Comparison of ENCODE assay signal across 1 cellular context in the genomic region with DNA sequence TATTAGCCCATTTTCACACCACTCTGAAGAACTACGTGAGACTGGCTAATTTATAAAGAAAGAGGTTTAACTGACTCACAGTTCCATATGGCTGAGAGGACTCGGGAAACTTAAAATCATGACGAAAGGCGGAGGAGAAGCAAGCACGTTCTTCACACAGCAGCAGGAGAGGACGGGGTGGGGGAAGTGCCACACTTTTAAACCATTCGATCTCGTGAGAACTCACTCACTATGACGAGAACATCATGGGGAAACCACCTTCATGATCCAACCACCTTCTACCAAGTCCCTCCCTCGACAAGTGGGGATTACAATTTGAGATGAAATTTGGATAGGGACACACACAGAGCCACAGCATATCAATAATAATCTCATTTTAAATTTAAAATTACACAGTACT.
TF ChIP-seq lines count a peak whose summit lies in the region.

No MANE protein-coding gene starts in this region.

TF ChIP-seq in GM23338, 12 proteins besides CTCF, POLR2A, EP300 and RAD21 (continued from another document):
- TF ChIP-seq, protein P1, sequence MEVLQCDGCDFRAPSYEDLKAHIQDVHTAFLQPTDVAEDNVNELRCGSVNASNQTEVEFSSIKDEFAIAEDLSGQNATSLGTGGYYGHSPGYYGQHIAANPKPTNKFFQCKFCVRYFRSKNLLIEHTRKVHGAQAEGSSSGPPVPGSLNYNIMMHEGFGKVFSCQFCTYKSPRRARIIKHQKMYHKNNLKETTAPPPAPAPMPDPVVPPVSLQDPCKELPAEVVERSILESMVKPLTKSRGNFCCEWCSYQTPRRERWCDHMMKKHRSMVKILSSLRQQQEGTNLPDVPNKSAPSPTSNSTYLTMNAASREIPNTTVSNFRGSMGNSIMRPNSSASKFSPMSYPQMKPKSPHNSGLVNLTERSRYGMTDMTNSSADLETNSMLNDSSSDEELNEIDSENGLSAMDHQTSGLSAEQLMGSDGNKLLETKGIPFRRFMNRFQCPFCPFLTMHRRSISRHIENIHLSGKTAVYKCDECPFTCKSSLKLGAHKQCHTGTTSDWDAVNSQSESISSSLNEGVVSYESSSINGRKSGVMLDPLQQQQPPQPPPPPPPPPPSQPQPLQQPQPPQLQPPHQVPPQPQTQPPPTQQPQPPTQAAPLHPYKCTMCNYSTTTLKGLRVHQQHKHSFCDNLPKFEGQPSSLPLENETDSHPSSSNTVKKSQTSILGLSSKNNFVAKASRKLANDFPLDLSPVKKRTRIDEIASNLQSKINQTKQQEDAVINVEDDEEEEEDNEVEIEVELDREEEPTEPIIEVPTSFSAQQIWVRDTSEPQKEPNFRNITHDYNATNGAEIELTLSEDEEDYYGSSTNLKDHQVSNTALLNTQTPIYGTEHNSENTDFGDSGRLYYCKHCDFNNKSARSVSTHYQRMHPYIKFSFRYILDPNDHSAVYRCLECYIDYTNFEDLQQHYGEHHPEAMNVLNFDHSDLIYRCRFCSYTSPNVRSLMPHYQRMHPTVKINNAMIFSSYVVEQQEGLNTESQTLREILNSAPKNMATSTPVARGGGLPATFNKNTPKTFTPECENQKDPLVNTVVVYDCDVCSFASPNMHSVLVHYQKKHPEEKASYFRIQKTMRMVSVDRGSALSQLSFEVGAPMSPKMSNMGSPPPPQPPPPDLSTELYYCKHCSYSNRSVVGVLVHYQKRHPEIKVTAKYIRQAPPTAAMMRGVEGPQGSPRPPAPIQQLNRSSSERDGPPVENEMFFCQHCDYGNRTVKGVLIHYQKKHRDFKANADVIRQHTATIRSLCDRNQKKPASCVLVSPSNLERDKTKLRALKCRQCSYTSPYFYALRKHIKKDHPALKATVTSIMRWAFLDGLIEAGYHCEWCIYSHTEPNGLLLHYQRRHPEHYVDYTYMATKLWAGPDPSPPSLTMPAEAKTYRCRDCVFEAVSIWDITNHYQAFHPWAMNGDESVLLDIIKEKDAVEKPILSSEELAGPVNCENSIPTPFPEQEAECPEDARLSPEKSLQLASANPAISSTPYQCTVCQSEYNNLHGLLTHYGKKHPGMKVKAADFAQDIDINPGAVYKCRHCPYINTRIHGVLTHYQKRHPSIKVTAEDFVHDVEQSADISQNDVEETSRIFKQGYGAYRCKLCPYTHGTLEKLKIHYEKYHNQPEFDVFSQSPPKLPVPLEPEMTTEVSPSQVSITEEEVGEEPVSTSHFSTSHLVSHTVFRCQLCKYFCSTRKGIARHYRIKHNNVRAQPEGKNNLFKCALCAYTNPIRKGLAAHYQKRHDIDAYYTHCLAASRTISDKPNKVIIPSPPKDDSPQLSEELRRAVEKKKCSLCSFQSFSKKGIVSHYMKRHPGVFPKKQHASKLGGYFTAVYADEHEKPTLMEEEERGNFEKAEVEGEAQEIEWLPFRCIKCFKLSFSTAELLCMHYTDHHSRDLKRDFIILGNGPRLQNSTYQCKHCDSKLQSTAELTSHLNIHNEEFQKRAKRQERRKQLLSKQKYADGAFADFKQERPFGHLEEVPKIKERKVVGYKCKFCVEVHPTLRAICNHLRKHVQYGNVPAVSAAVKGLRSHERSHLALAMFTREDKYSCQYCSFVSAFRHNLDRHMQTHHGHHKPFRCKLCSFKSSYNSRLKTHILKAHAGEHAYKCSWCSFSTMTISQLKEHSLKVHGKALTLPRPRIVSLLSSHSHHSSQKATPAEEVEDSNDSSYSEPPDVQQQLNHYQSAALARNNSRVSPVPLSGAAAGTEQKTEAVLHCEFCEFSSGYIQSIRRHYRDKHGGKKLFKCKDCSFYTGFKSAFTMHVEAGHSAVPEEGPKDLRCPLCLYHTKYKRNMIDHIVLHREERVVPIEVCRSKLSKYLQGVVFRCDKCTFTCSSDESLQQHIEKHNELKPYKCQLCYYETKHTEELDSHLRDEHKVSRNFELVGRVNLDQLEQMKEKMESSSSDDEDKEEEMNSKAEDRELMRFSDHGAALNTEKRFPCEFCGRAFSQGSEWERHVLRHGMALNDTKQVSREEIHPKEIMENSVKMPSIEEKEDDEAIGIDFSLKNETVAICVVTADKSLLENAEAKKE (CRISPR knock-in tag; IDR thresholded peaks at IDR 0.05): no peak
- TF ChIP-seq, protein P2, sequence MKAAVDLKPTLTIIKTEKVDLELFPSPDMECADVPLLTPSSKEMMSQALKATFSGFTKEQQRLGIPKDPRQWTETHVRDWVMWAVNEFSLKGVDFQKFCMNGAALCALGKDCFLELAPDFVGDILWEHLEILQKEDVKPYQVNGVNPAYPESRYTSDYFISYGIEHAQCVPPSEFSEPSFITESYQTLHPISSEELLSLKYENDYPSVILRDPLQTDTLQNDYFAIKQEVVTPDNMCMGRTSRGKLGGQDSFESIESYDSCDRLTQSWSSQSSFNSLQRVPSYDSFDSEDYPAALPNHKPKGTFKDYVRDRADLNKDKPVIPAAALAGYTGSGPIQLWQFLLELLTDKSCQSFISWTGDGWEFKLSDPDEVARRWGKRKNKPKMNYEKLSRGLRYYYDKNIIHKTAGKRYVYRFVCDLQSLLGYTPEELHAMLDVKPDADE (IDR thresholded peaks at IDR 0.05): no peak
- no peak for TF ChIP-seq JUNB (IDR thresholded peaks at IDR 0.05; ENCODE audit: unreplicated experiment)
- TF ChIP-seq ZNF331 (CRISPR knock-in tag; IDR thresholded peaks at IDR 0.05; ENCODE audit: low read depth): no peak
- TF ChIP-seq STAT1 (IDR thresholded peaks at IDR 0.05; ENCODE audit: unreplicated experiment): no peak
- TF ChIP-seq, protein P3, sequence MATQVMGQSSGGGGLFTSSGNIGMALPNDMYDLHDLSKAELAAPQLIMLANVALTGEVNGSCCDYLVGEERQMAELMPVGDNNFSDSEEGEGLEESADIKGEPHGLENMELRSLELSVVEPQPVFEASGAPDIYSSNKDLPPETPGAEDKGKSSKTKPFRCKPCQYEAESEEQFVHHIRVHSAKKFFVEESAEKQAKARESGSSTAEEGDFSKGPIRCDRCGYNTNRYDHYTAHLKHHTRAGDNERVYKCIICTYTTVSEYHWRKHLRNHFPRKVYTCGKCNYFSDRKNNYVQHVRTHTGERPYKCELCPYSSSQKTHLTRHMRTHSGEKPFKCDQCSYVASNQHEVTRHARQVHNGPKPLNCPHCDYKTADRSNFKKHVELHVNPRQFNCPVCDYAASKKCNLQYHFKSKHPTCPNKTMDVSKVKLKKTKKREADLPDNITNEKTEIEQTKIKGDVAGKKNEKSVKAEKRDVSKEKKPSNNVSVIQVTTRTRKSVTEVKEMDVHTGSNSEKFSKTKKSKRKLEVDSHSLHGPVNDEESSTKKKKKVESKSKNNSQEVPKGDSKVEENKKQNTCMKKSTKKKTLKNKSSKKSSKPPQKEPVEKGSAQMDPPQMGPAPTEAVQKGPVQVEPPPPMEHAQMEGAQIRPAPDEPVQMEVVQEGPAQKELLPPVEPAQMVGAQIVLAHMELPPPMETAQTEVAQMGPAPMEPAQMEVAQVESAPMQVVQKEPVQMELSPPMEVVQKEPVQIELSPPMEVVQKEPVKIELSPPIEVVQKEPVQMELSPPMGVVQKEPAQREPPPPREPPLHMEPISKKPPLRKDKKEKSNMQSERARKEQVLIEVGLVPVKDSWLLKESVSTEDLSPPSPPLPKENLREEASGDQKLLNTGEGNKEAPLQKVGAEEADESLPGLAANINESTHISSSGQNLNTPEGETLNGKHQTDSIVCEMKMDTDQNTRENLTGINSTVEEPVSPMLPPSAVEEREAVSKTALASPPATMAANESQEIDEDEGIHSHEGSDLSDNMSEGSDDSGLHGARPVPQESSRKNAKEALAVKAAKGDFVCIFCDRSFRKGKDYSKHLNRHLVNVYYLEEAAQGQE (IDR thresholded peaks at IDR 0.05; ENCODE audit: unreplicated experiment): no peak
- no peak for TF ChIP-seq CREB1 (CRISPR knock-in tag; IDR thresholded peaks at IDR 0.05; ENCODE audit: low read depth)
- TF ChIP-seq EZH2phosphoT487 (IDR thresholded peaks at IDR 0.05; ENCODE audit: unreplicated experiment): no peak
